In the genomic region with DNA sequence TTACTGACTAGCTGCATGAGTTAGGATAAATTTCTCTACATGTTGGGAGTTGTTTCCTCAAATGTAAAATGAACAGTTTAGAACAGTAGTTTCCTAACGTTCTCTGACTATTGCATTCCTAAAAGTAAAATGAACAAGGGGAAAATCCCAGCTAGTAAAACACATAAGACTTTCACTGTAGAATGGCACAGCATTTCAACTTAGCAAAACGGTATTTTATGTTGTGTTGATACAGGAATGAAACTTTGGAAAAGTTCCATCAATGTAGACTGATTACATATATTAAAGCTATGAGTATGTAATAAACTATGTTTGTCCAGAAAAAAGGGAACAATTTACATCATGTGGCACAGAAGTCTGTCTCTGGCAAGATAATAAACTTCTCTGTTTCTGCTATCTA, we compare ENCODE assay signal across 26 cellular contexts.
DNase-seq lines count a peak whose midpoint lies in the region; ATAC-seq and TF ChIP-seq lines count a peak whose summit lies in the region.
"Had no signal": no experiment of that assay in that cellular context is flagged by ENCODE, and none has a peak within 500 bp of the region (broad histone marks: within the 10 kb centered on the region; RNA-seq: fewer than 3 reads in every experiment).

No MANE protein-coding gene starts in this region.

- H4K20me1 ChIP-seq in hepatocyte (ENCODE audit: insufficient read depth, poor library complexity, severe bottlenecking): no peaks in the 10 kb centered on the region
- no peaks in the 10 kb centered on the region for H4K20me1 ChIP-seq in Karpas-422 (ENCODE audit: insufficient read depth, low read depth, low read length)

- H3K4me3 ChIP-seq in cardiac muscle cell (no peak overlapping the region), right cardiac atrium (ENCODE audit: low read length) (no peak overlapping the region), astrocyte of the spinal cord (ENCODE audit: low read depth, low read length) (no peak overlapping the region), hepatocyte (no peak overlapping the region), Karpas-422 (ENCODE audit: low read length) (no peak overlapping the region)
- H3K4me3 ChIP-seq: adrenal gland, mucosa of descending colon, PC-9, upper lobe of left lung had no signal

- no peak for TF ChIP-seq CTCF in cardiac muscle cell (IDR thresholded peaks at IDR 0.05; ENCODE audit: low read depth, low read length)
- no peak for TF ChIP-seq CTCF in astrocyte of the spinal cord (IDR thresholded peaks at IDR 0.05; ENCODE audit: low read depth, low read length)
- no peak for TF ChIP-seq CTCF in hepatocyte (IDR thresholded peaks at IDR 0.05; ENCODE audit: poor library complexity)
- TF ChIP-seq CTCF in progenitor cell of endocrine pancreas (IDR thresholded peaks at IDR 0.05; ENCODE audit: unreplicated experiment): no peak
- no peak for TF ChIP-seq CTCF in GM10248 (IDR thresholded peaks at IDR 0.05; ENCODE audit: control extremely low read depth, extremely low read depth, low read depth, missing control alignments)

- H3K4me3 Mint-ChIP-seq in progenitor cell of endocrine pancreas (ENCODE audit: low read depth): no peak overlapping the region
- H3K4me3 Mint-ChIP-seq: activated CD4-positive, alpha-beta memory T cell treated with anti-CD3 and anti-CD28 coated beads for 36 hours; T-helper 1 cell treated with Interleukin-12 subunit alpha and Interleukin-12 subunit beta and Interleukin-4 antibody, amounts not matched to agents 30 μg/mL and 1 μg/mL, for 36 hours had no signal

- H3K79me2 ChIP-seq in hepatocyte (no peaks in the 10 kb centered on the region), Karpas-422 (ENCODE audit: low read length) (no peaks in the 10 kb centered on the region)

- peaks cover 57% of the 10 kb centered on the region for H3K4me1 ChIP-seq in cardiac muscle cell (ENCODE audit: low read depth)
- H3K4me1 ChIP-seq in right cardiac atrium (ENCODE audit: control insufficient read depth, insufficient read depth, low read length): no peaks in the 10 kb centered on the region
- H3K4me1 ChIP-seq in hepatocyte (ENCODE audit: insufficient read depth): peaks cover 13% of the 10 kb centered on the region
- H3K4me1 ChIP-seq in Karpas-422 (ENCODE audit: low read length): no peaks in the 10 kb centered on the region
- H3K4me1 ChIP-seq: adrenal gland, upper lobe of left lung had no signal

- H3K36me3 Mint-ChIP-seq in progenitor cell of endocrine pancreas (ENCODE audit: insufficient read depth): no peaks in the 10 kb centered on the region
- H3K36me3 Mint-ChIP-seq: activated CD4-positive, alpha-beta memory T cell treated with anti-CD3 and anti-CD28 coated beads for 36 hours had no signal

- no peak for ATAC-seq in right cardiac atrium
- ATAC-seq: esophagus mucosa, left lobe of liver, mucosa of descending colon had no signal

- H3K36me3 ChIP-seq in cardiac muscle cell: no peaks in the 10 kb centered on the region
- no peaks in the 10 kb centered on the region for H3K36me3 ChIP-seq in hepatocyte (replicated peaks; ENCODE audit: insufficient read depth, low read depth)
- no peaks in the 10 kb centered on the region for H3K36me3 ChIP-seq in Karpas-422 (ENCODE audit: insufficient read depth, low read length)
- H3K36me3 ChIP-seq: adrenal gland, upper lobe of left lung, WERI-Rb-1 had no signal

- H3K27me3 Mint-ChIP-seq in progenitor cell of endocrine pancreas: no peaks in the 10 kb centered on the region
- H3K27me3 Mint-ChIP-seq: activated CD4-positive, alpha-beta memory T cell treated with anti-CD3 and anti-CD28 coated beads for 36 hours had no signal

- no peaks in the 10 kb centered on the region for H3K9me3 Mint-ChIP-seq in progenitor cell of endocrine pancreas (ENCODE audit: low read depth)

- H3K4me2 ChIP-seq in hepatocyte (peak overlapping the region; percentile 12), Karpas-422 (ENCODE audit: low read depth, low read length, poor library complexity, severe bottlenecking) (no peak overlapping the region)
- H3K4me2 ChIP-seq: PC-9 had no signal

- H3K27ac ChIP-seq in cardiac muscle cell: peak overlapping the region; percentile 90
- no peak overlapping the region for H3K27ac ChIP-seq in right cardiac atrium (ENCODE audit: low read length)
- no peak overlapping the region for H3K27ac ChIP-seq in hepatocyte
- no peak overlapping the region for H3K27ac ChIP-seq in Karpas-422 (ENCODE audit: low read length)
- H3K27ac ChIP-seq: adrenal gland, PC-9, upper lobe of left lung had no signal

- DNase-seq in cardiac muscle cell (ENCODE audit: low read depth in 1 of 2, low spot score in 1 of 2) (peak in 1 of 2 donors; percentile 17), right cardiac atrium (no peak), astrocyte of the spinal cord (ENCODE audit: low read depth, low spot score) (peak; percentile 22), hepatocyte (ENCODE audit: low spot score) (no peak), Karpas-422 (no peak), RKO (ENCODE audit: low spot score) (no peak), progenitor cell of endocrine pancreas (ENCODE audit: low spot score, unreplicated experiment) (no peak), GM10248 (ENCODE audit: extremely low spot score) (no peak)
- DNase-seq: 8988T; activated CD4-positive, alpha-beta memory T cell treated with anti-CD3 and anti-CD28 coated beads for 36 hours; activated gamma-delta T cell treated with Interleukin-2 at 50 U/mL for 16 hours; adrenal gland; effector CD4-positive, alpha-beta T cell; glutamatergic neuron; mucosa of descending colon; NCI-H1092 treated with DMSO at 0.1 percent for 48 hours; NCI-H2029; NCI-H345; PC-9; stimulated activated CD4-positive, alpha-beta T cell treated with anti-CD3 and anti-CD28 coated beads, Interleukin-12 subunit alpha, Interleukin-12 subunit beta, amount 100 ng/mL, for 4 hours; stimulated activated CD8-positive, alpha-beta memory T cell treated with anti-CD3 and anti-CD28 coated beads, Interleukin-4, amount 100 ng/mL, for 48 hours; upper lobe of left lung; WERI-Rb-1 had no signal

- peak overlapping the region; percentile 5 for H2AFZ ChIP-seq in hepatocyte
- no peak overlapping the region for H2AFZ ChIP-seq in Karpas-422 (ENCODE audit: low read length)
- H2AFZ ChIP-seq: PC-9 had no signal

- in situ Hi-C loops in astrocyte of the spinal cord (cut with HindIII; ENCODE audit: low sequenced_read_pairs): no loop called here

- CTCF ChIA-PET in GM10248 (lab: Yijun Ruan, JAX): no interaction called here

- peaks cover 7% of the 10 kb centered on the region for H3K4me1 Mint-ChIP-seq in progenitor cell of endocrine pancreas (ENCODE audit: low read depth)

- no peak overlapping the region for H3K27ac Mint-ChIP-seq in progenitor cell of endocrine pancreas
- H3K27ac Mint-ChIP-seq: activated CD4-positive, alpha-beta memory T cell treated with anti-CD3 and anti-CD28 coated beads for 36 hours; T-helper 1 cell treated with Interleukin-12 subunit alpha and Interleukin-12 subunit beta and Interleukin-4 antibody, amounts not matched to agents 30 μg/mL and 1 μg/mL, for 36 hours had no signal

- H3K9me2 ChIP-seq in hepatocyte (replicated peaks; ENCODE audit: insufficient read depth): no peaks in the 10 kb centered on the region
- no peaks in the 10 kb centered on the region for H3K9me2 ChIP-seq in Karpas-422 (replicated peaks; ENCODE audit: insufficient read depth, low read length)

- no peak overlapping the region for H3K9ac ChIP-seq in Karpas-422 (ENCODE audit: low read length)

- H3K27me3 ChIP-seq in cardiac muscle cell (no peaks in the 10 kb centered on the region), right cardiac atrium (ENCODE audit: control insufficient read depth, insufficient read depth) (no peaks in the 10 kb centered on the region), hepatocyte (no peaks in the 10 kb centered on the region), Karpas-422 (ENCODE audit: low read length) (no peaks in the 10 kb centered on the region)
- H3K27me3 ChIP-seq: adrenal gland, upper lobe of left lung had no signal

- H3K9me3 ChIP-seq in cardiac muscle cell (ENCODE audit: low read depth): no peaks in the 10 kb centered on the region
- H3K9me3 ChIP-seq in right cardiac atrium (ENCODE audit: control insufficient read depth, low read length): no peaks in the 10 kb centered on the region
- H3K9me3 ChIP-seq in hepatocyte (ENCODE audit: low read depth): no peaks in the 10 kb centered on the region
- H3K9me3 ChIP-seq in Karpas-422 (ENCODE audit: low read length): peaks cover 37% of the 10 kb centered on the region
- H3K9me3 ChIP-seq: adrenal gland, mucosa of descending colon, upper lobe of left lung had no signal

- WGBS in right cardiac atrium: 7% methylated on average over 2 of the region's 2 CpGs
- 28% methylated on average over 2 of the region's 2 CpGs for WGBS in hepatocyte (ENCODE audit: low lambda C conversion rate, missing lambda C conversion rate)

- intact Hi-C loops in right cardiac atrium (cut with DNase I): no loop called here

- POLR2A ChIA-PET in GM10248 (lab: Yijun Ruan, JAX): no interaction called here
